In genomic region chr18:63422087-63422861, GRCh38 we compare ENCODE assay signal across 8 cellular contexts. TPM values are rescaled to one million over a fixed set of nuclear protein-coding genes. Genes with fewer than 3 reads are reported as not detected.
DNase-seq lines count a peak whose midpoint lies in the region; ATAC-seq, FAIRE-seq and TF ChIP-seq lines count a peak whose summit lies in the region.

Gene VPS4B (minus strand): TSS chr18:63422476. CDS start chr18:63422259, 217 bp downstream.

- DNase-seq in GM12892 (ENCODE audit: insufficient read length) = peak; percentile 86
- DNase-seq in NCI-H146 (lab: John Stamatoyannopoulos, UW) = peak; percentile 100
- DNase-seq in T-helper 1 cell = peak; percentile 99 to 100 (median 99)
- DNase-seq in adrenal gland = peak; percentile 99 to 100 (median 99)
- peak; percentile 100 for DNase-seq in cardiac septum (ENCODE audit: low spot score)
- DNase-seq in trophoblast cell = peak; percentile 100
- peak; percentile 99 for DNase-seq in transverse colon

- H3K4me3 ChIP-seq in adrenal gland = peak within 1 kb of the TSS; percentile 65 to 94 (median 77)
- H3K4me3 ChIP-seq in trophoblast cell (ENCODE audit: low read depth, low read length) = peak within 1 kb of the TSS; percentile 93
- peak within 1 kb of the TSS; percentile 65 to 89 (median 78) for H3K4me3 ChIP-seq in transverse colon

- peak within 1 kb of the TSS; percentile 89 for H3K4ac ChIP-seq in trophoblast cell (ENCODE audit: low read depth, low read length)

- TF ChIP-seq EP300 in transverse colon (IDR thresholded peaks at IDR 0.05; ENCODE audit: low read depth) = no peak

- H3K9me3 ChIP-seq in adrenal gland (replicated peaks in 1 of 3) = no peaks in the 10 kb centered on the region
- H3K9me3 ChIP-seq in trophoblast cell (ENCODE audit: insufficient read depth, low read depth, low read length) = no peaks in the 10 kb centered on the region
- no peaks in the 10 kb centered on the region for H3K9me3 ChIP-seq in transverse colon

- peak within 1 kb of the TSS; percentile 79 for H2BK120ac ChIP-seq in trophoblast cell (ENCODE audit: insufficient read depth, low read length, poor library complexity)

- H3K27me3 ChIP-seq in adrenal gland = no peaks in the 10 kb centered on the region
- no peaks in the 10 kb centered on the region for H3K27me3 ChIP-seq in trophoblast cell (ENCODE audit: insufficient read depth, low read length)
- no peaks in the 10 kb centered on the region for H3K27me3 ChIP-seq in transverse colon

- H3K14ac ChIP-seq in trophoblast cell (ENCODE audit: low read length) = peak within 1 kb of the TSS; percentile 97

- H3K79me2 ChIP-seq in trophoblast cell (ENCODE audit: control insufficient read depth, insufficient read depth, low read length, poor library complexity) = peaks cover 13% of the 10 kb centered on the region

- peak within 1 kb of the TSS; percentile 99 for H3K18ac ChIP-seq in trophoblast cell (ENCODE audit: low read length)

- H2BK5ac ChIP-seq in trophoblast cell (ENCODE audit: low read depth, low read length, poor library complexity) = peak within 1 kb of the TSS; percentile 89

- H3K27ac ChIP-seq in adrenal gland = peak within 1 kb of the TSS; percentile 45 to 97 (median 90)
- H3K27ac ChIP-seq in trophoblast cell (ENCODE audit: low read depth, low read length) = peak within 1 kb of the TSS; percentile 97
- H3K27ac ChIP-seq in transverse colon = peak within 1 kb of the TSS; percentile 89 to 96 (median 94)

- intact Hi-C loops in adrenal gland (cut with DNase I) (loop anchor here in 1 of 2 donors (10.0 kb wide), 1 partner anchor 417 kb away; no protein-coding TSS in a partner anchor), cardiac septum (cut with DNase I) (loop anchor here (1.0 kb wide), 1 partner anchor 56 kb away; no protein-coding TSS in a partner anchor), transverse colon (cut with DNase I; ENCODE audit: low total_unique reads) (loop anchor here (10.0 kb wide), 1 partner anchor 57 kb away; the partner anchor contains the start of gene KDSR)

- H4K91ac ChIP-seq in trophoblast cell (ENCODE audit: low read depth, low read length) = peak within 1 kb of the TSS; percentile 98

- H3K36me3 ChIP-seq in adrenal gland (replicated peaks in 1 of 2) (no peaks in the 10 kb centered on the region), trophoblast cell (ENCODE audit: control insufficient read depth in 1 of 2, insufficient read depth in 2 of 2, low read length in 2 of 2) (peaks cover 4 to 9% of the 10 kb centered on the region in 2 experiments), transverse colon (peaks cover 0 to 6% (median under 1%) of the 10 kb centered on the region in 4 donors)

- peak; percentile 99 for FAIRE-seq in GM12892 (lab: Jason Lieb, UNC)

- in situ Hi-C loops in transverse colon (cut with MboI; ENCODE audit: low pct_ligation_motif_present in 1 of 4, low pct_unique_long_range_greater_than_20kb in 1 of 4, low sequenced_read_pairs in 3 of 4) = no loop called here

- H2BK12ac ChIP-seq in trophoblast cell (ENCODE audit: low read length) = no peak within 1 kb of the TSS

- H4K12ac ChIP-seq in trophoblast cell (ENCODE audit: low read depth, low read length) = peak within 1 kb of the TSS; percentile 91

- WGBS in adrenal gland, 4 donors = 0 to 1% (median 0%) methylated on average over 21 to 58 of the region's 58 CpGs
- no CpG with 5 or more reads among the region's 58 CpGs for WGBS in trophoblast cell (ENCODE audit: extremely low coverage, insufficient coverage, insufficient read length)
- 0% methylated on average over 41 of the region's 58 CpGs; no CpG with 5 or more reads in 1 of the 2 donors for WGBS in transverse colon (ENCODE audit: low coverage in 1 of 2), 2 donors

- TF ChIP-seq CTCF in adrenal gland (IDR thresholded peaks at IDR 0.05) (peak in 2 of 6 experiments; percentile 17 to 22), transverse colon (IDR thresholded peaks at IDR 0.05) (peak in 2 of 5 experiments; percentile 47 to 61)

- H3K4me2 ChIP-seq in trophoblast cell (ENCODE audit: low read length) = peak within 1 kb of the TSS; percentile 78

- peak within 1 kb of the TSS; percentile 99 for H4K8ac ChIP-seq in trophoblast cell (ENCODE audit: low read depth, low read length)

- H2AFZ ChIP-seq in trophoblast cell (ENCODE audit: insufficient read depth, low read length, poor library complexity) = peak within 1 kb of the TSS; percentile 95

- H2AK5ac ChIP-seq in trophoblast cell (ENCODE audit: low read length) = peak within 1 kb of the TSS; percentile 49

- H3K9ac ChIP-seq in trophoblast cell (ENCODE audit: low read length) = peak within 1 kb of the TSS; percentile 94

- peak; percentile 96 for ATAC-seq in HG02852 (IDR thresholded peaks at IDR 0.05; ENCODE audit: unreplicated experiment)

- H3K4me1 ChIP-seq in adrenal gland (replicated peaks in 1 of 2) (peaks cover 8 to 15% of the 10 kb centered on the region in 2 donors), trophoblast cell (ENCODE audit: control insufficient read depth in 1 of 2, insufficient read depth in 2 of 2, low read length in 2 of 2) (peaks cover 4 to 5% of the 10 kb centered on the region in 2 experiments), transverse colon (peaks cover 0 to 33% (median 12%) of the 10 kb centered on the region in 4 donors)

- H3K23ac ChIP-seq in trophoblast cell (ENCODE audit: low read length) = no peak within 1 kb of the TSS

- TF ChIP-seq POLR2A in GM12892 (IDR thresholded peaks at IDR 0.05; ENCODE audit: low read depth, low read length) = peak; percentile 88
- peak; percentile 63 to 80 for TF ChIP-seq POLR2A in adrenal gland (IDR thresholded peaks at IDR 0.05)
- TF ChIP-seq POLR2A in transverse colon (IDR thresholded peaks at IDR 0.05) = peak; percentile 93

- peaks cover 8% of the 10 kb centered on the region for H3K79me1 ChIP-seq in trophoblast cell (ENCODE audit: low read length)

RNA-seq across cellular contexts. Expression of gene VPS4B, which starts in this region (rescaled TPM):
- polyA plus RNA-seq in GM12892 (2012; ENCODE audit: missing spikeins) = 25.5 TPM
- total RNA-seq in adrenal gland = 10 to 100 TPM; 15.0 to 58.5 (median 36.1) TPM
- 10 to 100 TPM in 1 of 3 donors, 1 to 10 TPM in 2; 6.6 to 44.4 (median 9.4) TPM for polyA plus RNA-seq in adrenal gland
- 22.4 TPM for total RNA-seq in cardiac septum
- polyA plus RNA-seq in trophoblast cell (2013) = 61.9 and 62.4 TPM in 2 replicates
- total RNA-seq in transverse colon = 100 to 1,000 TPM in 1 of 4 donors, 10 to 100 TPM in 3; 40.4 to 122 (median 63.3) TPM

Comparison
In these comparisons a context has a peak if more than half of its experiments do, and no peak if none do; other contexts are left out.
1. Peak in every context shown above with its lines: DNase-seq, ATAC-seq, H3K4me3 ChIP-seq and H3K27ac ChIP-seq.